Comparison of ENCODE assay signal across 14 cellular contexts in genomic region chr6:40377173-40377806, GRCh38.
DNase-seq lines count a peak whose midpoint lies in the region; ATAC-seq, FAIRE-seq and TF ChIP-seq lines count a peak whose summit lies in the region.
"Had no signal": no experiment of that assay in that cellular context is flagged by ENCODE, and none has a peak within 500 bp of the region (broad histone marks: within the 10 kb centered on the region; RNA-seq: fewer than 3 reads in every experiment).

No MANE protein-coding gene starts in this region.

- no peaks in the 10 kb centered on the region for H3K9me1 ChIP-seq in K562 (ENCODE audit: control insufficient read depth, insufficient read depth, low read length)

- DNase-seq in T-helper 2 cell treated with Interferon-gamma antibody and Interleukin-4, amounts not matched to agents 5 μg/mL and 100 μg/mL, for 36 hours (ENCODE audit: low spot score) = no peak
- DNase-seq in T-helper 2 cell (no peak), K562 (ENCODE audit: extremely low read depth in 1 of 4, low spot score in 3 of 4) (no peak), iPS-NIHi7 (ENCODE audit: extremely low spot score) (peak; percentile 9), osteocyte (ENCODE audit: extremely low spot score, unreplicated experiment) (peak; percentile 30), amniotic stem cell (lab: John Stamatoyannopoulos, UW) (no peak), DMS79 treated with DMSO at 0.1 percent for 48 hours (lab: John Stamatoyannopoulos, UW) (no peak), epidermal melanocyte (ENCODE audit: insufficient read length, low spot score) (no peak)
- DNase-seq: ACHN; C1 segment of cervical spinal cord; CD4-positive, alpha-beta T cell had no signal

- no peaks in the 10 kb centered on the region for H3K27me3 ChIP-seq in K562 (ENCODE audit: control insufficient read depth in 2 of 2, insufficient read depth in 2 of 2, low read length in 2 of 2)

- peaks cover 6% of the 10 kb centered on the region for H3K36me3 Mint-ChIP-seq in T-helper 2 cell treated with Interferon-gamma antibody and Interleukin-4, amounts not matched to agents 5 μg/mL and 100 μg/mL, for 36 hours (ENCODE audit: low read depth)
- H3K36me3 Mint-ChIP-seq in osteocyte (ENCODE audit: unreplicated experiment) = no peaks in the 10 kb centered on the region

- no peak for TF ChIP-seq RAD21 in K562 (CRISPR knock-in tag; conservative IDR thresholded peaks at IDR 0.05 in 1 of 2, IDR thresholded peaks at IDR 0.05 in 1 of 2)

- H3K9me3 Mint-ChIP-seq in T-helper 2 cell treated with Interferon-gamma antibody and Interleukin-4, amounts not matched to agents 5 μg/mL and 100 μg/mL, for 36 hours = peaks cover 4% of the 10 kb centered on the region
- no peaks in the 10 kb centered on the region for H3K9me3 Mint-ChIP-seq in osteocyte (ENCODE audit: unreplicated experiment)
- H3K9me3 Mint-ChIP-seq: CD4-positive, alpha-beta T cell had no signal

- TF ChIP-seq EP300 in K562 (IDR thresholded peaks at IDR 0.05; ENCODE audit: low read length) = no peak

- no peaks in the 10 kb centered on the region for H4K20me1 ChIP-seq in K562 (replicated peaks; ENCODE audit: control insufficient read depth, insufficient read depth, low read length)

- CTCF ChIA-PET in K562 (lab: Yijun Ruan, JAX; ENCODE audit: low intra/inter-chr PET ratio) = no interaction called here

- peaks cover 2% of the 10 kb centered on the region for H3K27me3 Mint-ChIP-seq in T-helper 2 cell treated with Interferon-gamma antibody and Interleukin-4, amounts not matched to agents 5 μg/mL and 100 μg/mL, for 36 hours (ENCODE audit: low read depth)
- peaks cover 13% of the 10 kb centered on the region for H3K27me3 Mint-ChIP-seq in osteocyte (ENCODE audit: unreplicated experiment)
- H3K27me3 Mint-ChIP-seq: B cell; CD4-positive, alpha-beta T cell had no signal

- peaks cover 12% of the 10 kb centered on the region for H3K4me1 Mint-ChIP-seq in T-helper 2 cell treated with Interferon-gamma antibody and Interleukin-4, amounts not matched to agents 5 μg/mL and 100 μg/mL, for 36 hours (ENCODE audit: low read depth)
- no peaks in the 10 kb centered on the region for H3K4me1 Mint-ChIP-seq in osteocyte (ENCODE audit: unreplicated experiment)
- H3K4me1 Mint-ChIP-seq: B cell had no signal

- H3K9ac ChIP-seq in K562 (ENCODE audit: insufficient read depth in 1 of 2, low read depth in 2 of 2, low read length in 2 of 2) = no peak overlapping the region; a peak in 1 of 4 replicates

- peaks cover 7 to 27% of the 10 kb centered on the region in 2 experiments; a peak in 4 of 5 replicates for H3K4me1 ChIP-seq in K562 (replicated peaks in 1 of 2; ENCODE audit: control insufficient read depth in 2 of 2, insufficient read depth in 2 of 2, low read length in 2 of 2)

- TF ChIP-seq POLR2A in K562 (conservative IDR thresholded peaks at IDR 0.05) = no peak

- ATAC-seq in K562 = no peak
- ATAC-seq: HCT116 had no signal

- peak overlapping the region; percentile 74 for H2AFZ ChIP-seq in K562 (ENCODE audit: low read depth, low read length)

- 0 out of 2 replicates have a peak, but pooled peaks cover 6% of the 10 kb centered on the region for H3K9me3 ChIP-seq in K562 (replicated peaks; ENCODE audit: control insufficient read depth, insufficient read depth, low read depth, low read length)

- H3K4me3 ChIP-seq in K562 = no peak overlapping the region

- BruUV-seq in K562 (replicated peaks; lab: Mats Ljungman, UMichigan) = no TSS peak

- TF ChIP-seq CTCF in K562 (IDR thresholded peaks at IDR 0.05 in 2 of 3, conservative IDR thresholded peaks at IDR 0.05 in 1 of 3; ENCODE audit: insufficient read depth in 2 of 3, low read depth in 1 of 3, low read length in 3 of 3) (no peak), osteocyte (IDR thresholded peaks at IDR 0.05) (no peak)

- in situ Hi-C loops in K562 (cut with MboI) = no loop called here

- H3K4me2 ChIP-seq in K562 (ENCODE audit: insufficient read depth, low read length) = no peak overlapping the region

- FAIRE-seq in K562 (lab: Jason Lieb, UNC) = no peak
- FAIRE-seq: H54 had no signal

- POLR2A ChIA-PET in K562 (lab: Yijun Ruan, JAX) = no interaction called here

- H3K36me3 ChIP-seq in K562 (ENCODE audit: control insufficient read depth, insufficient read depth, low read length) = no peaks in the 10 kb centered on the region

- H3K27ac ChIP-seq in K562 (ENCODE audit: extremely low read depth, low read depth, low read length) = peak overlapping the region; percentile 67; the same call in 2 of the 3 replicates

- WGBS in K562 (ENCODE audit: insufficient coverage, low coverage, missing lambda C conversion rate) = 24% methylated on average over 2 of the region's 2 CpGs

- H3K79me2 ChIP-seq in K562 (ENCODE audit: control insufficient read depth, insufficient read depth, low read length) = 0 out of 3 replicates have a peak, but pooled peaks cover 3% of the 10 kb centered on the region

- intact Hi-C loops in K562 (cut with micrococcal nuclease) = no loop called here

- peak overlapping the region; percentile 28 for H3K27ac Mint-ChIP-seq in T-helper 2 cell treated with Interferon-gamma antibody and Interleukin-4, amounts not matched to agents 5 μg/mL and 100 μg/mL, for 36 hours
- H3K27ac Mint-ChIP-seq in osteocyte (ENCODE audit: unreplicated experiment) = no peak overlapping the region
- H3K27ac Mint-ChIP-seq: B cell; CD4-positive, alpha-beta T cell had no signal

- H3K4me3 Mint-ChIP-seq in T-helper 2 cell treated with Interferon-gamma antibody and Interleukin-4, amounts not matched to agents 5 μg/mL and 100 μg/mL, for 36 hours = no peak overlapping the region
- no peak overlapping the region for H3K4me3 Mint-ChIP-seq in osteocyte (ENCODE audit: unreplicated experiment)
- H3K4me3 Mint-ChIP-seq: B cell; CD4-positive, alpha-beta T cell had no signal

TF ChIP-seq in K562, 482 proteins besides CTCF, POLR2A, EP300 and RAD21:
- TF ChIP-seq L3MBTL2 (IDR thresholded peaks at IDR 0.05) (no peak), CEBPB (tag; IDR thresholded peaks at IDR 0.05) (peak; percentile 80), CEBPG (CRISPR knock-in tag; IDR thresholded peaks at IDR 0.05) (no peak), CEBPG (tag; conservative IDR thresholded peaks at IDR 0.05 in 1 of 2, IDR thresholded peaks at IDR 0.05 in 1 of 2) (peak in 1 of 2 experiments; percentile 55; a peak in 2 of 4 replicates)

Comparison
In these comparisons a context has a peak if more than half of its experiments do, and no peak if none do; other contexts are left out.
1. DNase-seq: peak in iPS-NIHi7 (single experiment) and osteocyte (single experiment); none in T-helper 2 cell treated with Interferon-gamma antibody and Interleukin-4, amounts not matched to agents 5 μg/mL and 100 μg/mL, for 36 hours (single experiment), T-helper 2 cell (0 of 5), K562 (0 of 4), amniotic stem cell (single experiment), DMS79 treated with DMSO at 0.1 percent for 48 hours (single experiment) and epidermal melanocyte (single experiment).